ENCODE assay signal across 29 cellular contexts in genomic region chr1:156559086-156559796, GRCh38. TPM values are rescaled to one million over a fixed set of nuclear protein-coding genes. Genes with fewer than 3 reads are reported as not detected.
"Had no signal": no experiment of that assay in that cellular context is flagged by ENCODE, and none has a peak within 500 bp of the region (broad histone marks: within the 10 kb centered on the region; RNA-seq: fewer than 3 reads in every experiment).

No MANE protein-coding gene starts in this region.

- H3K4me3 ChIP-seq: adrenal gland, body of pancreas, esophagus squamous epithelium, heart right ventricle, left lung, lower lobe of right lung, spleen, upper lobe of left lung, vagina had no signal

- H3K4me1 ChIP-seq: adrenal gland, body of pancreas, left lung, lower lobe of right lung, upper lobe of left lung, vagina had no signal

- H3K36me3 Mint-ChIP-seq: natural killer cell had no signal

- H3K27ac Mint-ChIP-seq: activated CD8-positive, alpha-beta memory T cell treated with anti-CD3 and anti-CD28 coated beads, Interleukin-2, amount 10 ng/mL, durations not matched to agents 7 days and 5 days; activated CD8-positive, alpha-beta T cell treated with anti-CD3 and anti-CD28 coated beads for 36 hours; activated naive CD8-positive, alpha-beta T cell treated with anti-CD3 and anti-CD28 coated beads for 36 hours; natural killer cell; stimulated activated naive CD8-positive, alpha-beta T cell treated with anti-CD3 and anti-CD28 coated beads, Interleukin-15, amount 100 ng/mL, for 72 hours; WTC11 had no signal

- H3K9me3 ChIP-seq: adrenal gland, body of pancreas, esophagus squamous epithelium, heart right ventricle, left lung, lower lobe of right lung, spleen, upper lobe of left lung, vagina had no signal

- H3K36me3 ChIP-seq: adrenal gland, esophagus squamous epithelium, lower lobe of right lung, upper lobe of left lung, vagina had no signal

- H3K9me3 Mint-ChIP-seq: activated CD8-positive, alpha-beta T cell treated with anti-CD3 and anti-CD28 coated beads for 36 hours; activated naive CD8-positive, alpha-beta T cell treated with anti-CD3 and anti-CD28 coated beads for 36 hours; natural killer cell; stimulated activated naive CD8-positive, alpha-beta T cell treated with anti-CD3 and anti-CD28 coated beads, Interleukin-15, amount 100 ng/mL, for 72 hours; WTC11 had no signal

- H3K27me3 Mint-ChIP-seq: activated CD8-positive, alpha-beta memory T cell treated with anti-CD3 and anti-CD28 coated beads, Interleukin-2, amount 10 ng/mL, durations not matched to agents 7 days and 5 days; activated CD8-positive, alpha-beta T cell treated with anti-CD3 and anti-CD28 coated beads for 36 hours; activated naive CD8-positive, alpha-beta T cell treated with anti-CD3 and anti-CD28 coated beads for 36 hours; stimulated activated naive CD8-positive, alpha-beta T cell treated with anti-CD3 and anti-CD28 coated beads, Interleukin-15, amount 100 ng/mL, for 72 hours had no signal

- H3K27ac ChIP-seq: adrenal gland, body of pancreas, esophagus squamous epithelium, heart right ventricle, left lung, lower lobe of right lung, spleen, upper lobe of left lung, vagina had no signal

- H3K4me1 Mint-ChIP-seq: activated naive CD8-positive, alpha-beta T cell treated with anti-CD3 and anti-CD28 coated beads for 36 hours; natural killer cell; stimulated activated naive CD8-positive, alpha-beta T cell treated with anti-CD3 and anti-CD28 coated beads, Interleukin-15, amount 100 ng/mL, for 72 hours; WTC11 had no signal

- ATAC-seq: activated CD8-positive, alpha-beta memory T cell treated with anti-CD3 and anti-CD28 coated beads, Interleukin-2, amount 10 ng/mL, durations not matched to agents 7 days and 5 days; activated CD8-positive, alpha-beta T cell treated with anti-CD3 and anti-CD28 coated beads for 36 hours; body of pancreas; heart right ventricle; left lung; lower lobe of right lung; natural killer cell; right cardiac atrium; stimulated activated naive CD8-positive, alpha-beta T cell treated with anti-CD3 and anti-CD28 coated beads, Interleukin-15, amount 100 ng/mL, for 72 hours; WTC11 had no signal

- H3K27me3 ChIP-seq: adrenal gland, body of pancreas, esophagus squamous epithelium, heart right ventricle, left lung, spleen, upper lobe of left lung, vagina had no signal

- DNase-seq: activated CD4-positive, alpha-beta T cell treated with anti-CD3 and anti-CD28 coated beads, Interleukin-2, amount 50 U/mL, for 1 hour; activated CD8-positive, alpha-beta memory T cell treated with anti-CD3 and anti-CD28 coated beads, Interleukin-2, amount 10 ng/mL, durations not matched to agents 7 days and 5 days; activated CD8-positive, alpha-beta T cell treated with anti-CD3 and anti-CD28 coated beads for 36 hours; activated naive CD4-positive, alpha-beta T cell; activated naive CD8-positive, alpha-beta T cell treated with anti-CD3 and anti-CD28 coated beads for 36 hours; activated T-cell treated with anti-CD3 and anti-CD28 coated beads, Interleukin-2, amount 50 U/mL, for 48 hours; adrenal gland; aorta; body of pancreas; caudate nucleus; cortex of kidney; esophagus squamous epithelium; foreskin melanocyte; heart right ventricle; left lung; lower lobe of right lung; natural killer cell; right cardiac atrium; spleen; stimulated activated naive CD8-positive, alpha-beta T cell treated with anti-CD3 and anti-CD28 coated beads, Interleukin-15, amount 100 ng/mL, for 72 hours; substantia nigra; T-helper 2 cell; upper lobe of left lung had no signal

- H3K4me3 Mint-ChIP-seq: activated CD8-positive, alpha-beta memory T cell treated with anti-CD3 and anti-CD28 coated beads, Interleukin-2, amount 10 ng/mL, durations not matched to agents 7 days and 5 days; activated CD8-positive, alpha-beta T cell treated with anti-CD3 and anti-CD28 coated beads for 36 hours; activated naive CD8-positive, alpha-beta T cell treated with anti-CD3 and anti-CD28 coated beads for 36 hours; natural killer cell; stimulated activated naive CD8-positive, alpha-beta T cell treated with anti-CD3 and anti-CD28 coated beads, Interleukin-15, amount 100 ng/mL, for 72 hours; WTC11 had no signal

RNA-seq across cellular contexts. Expression of gene TTC24, which starts 20.3 kb away (rescaled TPM):
- total RNA-seq: adrenal gland, body of pancreas, chondrocyte, esophagus squamous epithelium, glomerular endothelial cell, left lung, lower lobe of right lung, omental fat pad, pulmonary artery endothelial cell, right cardiac atrium, vagina had no signal
- polyA plus RNA-seq: aorta, right cardiac atrium had no signal
